Comparison of ENCODE assay signal across 1 cellular context in genomic region chr4:40976343-40976742, GRCh38.
TF ChIP-seq lines count a peak whose summit lies in the region.

No MANE protein-coding gene starts in this region.

TF ChIP-seq in HCT116, 20 proteins besides CTCF, POLR2A, EP300 and RAD21 (continued from another document):
- no peak for TF ChIP-seq EZH2phosphoT487 (IDR thresholded peaks at IDR 0.05; ENCODE audit: borderline replicate concordance)
